24 cellular contexts compared by ENCODE assay signal in the genomic region with DNA sequence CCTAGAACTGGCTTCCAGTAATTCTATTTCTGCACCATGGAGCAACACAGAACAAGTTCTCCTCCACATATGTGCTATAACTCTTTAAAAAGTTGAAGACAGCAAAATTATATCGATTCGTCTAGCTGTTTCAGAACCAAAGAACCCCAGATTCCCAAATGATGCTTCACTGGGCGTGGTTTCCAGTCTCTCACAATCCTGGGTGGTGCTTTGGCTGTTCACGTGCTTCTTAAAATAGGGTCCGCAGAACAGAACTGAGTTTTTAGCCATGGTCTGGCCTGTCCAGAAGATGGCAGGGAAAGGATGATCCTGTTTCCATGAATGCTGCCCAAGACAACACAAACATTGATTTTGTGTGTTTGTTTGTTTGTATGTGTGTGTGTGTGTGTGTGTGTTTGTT. TPM values are rescaled to one million over a fixed set of nuclear protein-coding genes. Genes with fewer than 3 reads are reported as not detected.
"Had no signal": no experiment of that assay in that cellular context is flagged by ENCODE, and none has a peak within 500 bp of the region (broad histone marks: within the 10 kb centered on the region; RNA-seq: fewer than 3 reads in every experiment).

No MANE protein-coding gene starts in this region.

- H3K4me1 Mint-ChIP-seq: activated CD4-positive, alpha-beta memory T cell treated with anti-CD3 and anti-CD28 coated beads, Interleukin-2, amount 10 ng/mL, durations not matched to agents 7 days and 5 days; activated CD4-positive, alpha-beta T cell treated with anti-CD3 and anti-CD28 coated beads for 36 hours; activated naive CD4-positive, alpha-beta T cell treated with anti-CD3 and anti-CD28 coated beads, Interleukin-2, amount 10 ng/mL, durations not matched to agents 7 days and 5 days; activated naive CD8-positive, alpha-beta T cell treated with anti-CD3 and anti-CD28 coated beads for 36 hours; activated T-helper 17 cell treated with anti-CD3 and anti-CD28 coated beads, Interleukin-2, amount 50 U/mL, for 72 hours; T-cell had no signal

- H3K36me3 ChIP-seq: brain microvascular endothelial cell, cardiac muscle cell, WERI-Rb-1 had no signal

- H3K36me3 Mint-ChIP-seq: activated naive CD4-positive, alpha-beta T cell treated with anti-CD3 and anti-CD28 coated beads, Interleukin-2, amount 10 ng/mL, durations not matched to agents 7 days and 5 days; activated naive CD8-positive, alpha-beta T cell treated with anti-CD3 and anti-CD28 coated beads for 36 hours; T-cell had no signal

- H3K4me3 Mint-ChIP-seq: activated CD4-positive, alpha-beta memory T cell treated with anti-CD3 and anti-CD28 coated beads, Interleukin-2, amount 10 ng/mL, durations not matched to agents 7 days and 5 days; activated CD4-positive, alpha-beta T cell treated with anti-CD3 and anti-CD28 coated beads for 36 hours; activated naive CD4-positive, alpha-beta T cell treated with anti-CD3 and anti-CD28 coated beads, Interleukin-2, amount 10 ng/mL, durations not matched to agents 7 days and 5 days; activated naive CD8-positive, alpha-beta T cell treated with anti-CD3 and anti-CD28 coated beads for 36 hours; activated T-helper 17 cell treated with anti-CD3 and anti-CD28 coated beads, Interleukin-2, amount 50 U/mL, for 72 hours; T-cell had no signal

- H3K4me3 ChIP-seq: cardiac muscle cell had no signal

- H3K27ac ChIP-seq: brain microvascular endothelial cell, cardiac muscle cell, WERI-Rb-1 had no signal

- DNase-seq: activated CD4-positive, alpha-beta memory T cell treated with anti-CD3 and anti-CD28 coated beads, Interleukin-2, amount 10 ng/mL, durations not matched to agents 7 days and 5 days; activated CD4-positive, alpha-beta T cell treated with anti-CD3 and anti-CD28 coated beads for 36 hours; activated CD4-positive, alpha-beta T cell treated with anti-CD3 and anti-CD28 coated beads, Interleukin-2, amount 50 U/mL, for 1 hour; activated gamma-delta T cell; activated naive CD4-positive, alpha-beta T cell treated with anti-CD3 and anti-CD28 coated beads, Interleukin-2, amount 10 ng/mL, durations not matched to agents 7 days and 5 days; activated naive CD8-positive, alpha-beta T cell treated with anti-CD3 and anti-CD28 coated beads for 36 hours; activated T-cell treated with anti-CD3 and anti-CD28 coated beads for 4 hours; activated T-cell treated with anti-CD3 and anti-CD28 coated beads, Interleukin-2, amount 50 U/mL, for 48 hours; brain microvascular endothelial cell; NCI-H1092; NCI-H1417; NCI-H2029; NCI-H2107; NCI-H2171 treated with DMSO at 0.1 percent for 48 hours; NCI-H226; NCI-H526; NCI-H774; SIG-M5; T-cell; T-helper 2 cell; WERI-Rb-1 had no signal

- H3K9me3 Mint-ChIP-seq: activated CD4-positive, alpha-beta memory T cell treated with anti-CD3 and anti-CD28 coated beads, Interleukin-2, amount 10 ng/mL, durations not matched to agents 7 days and 5 days; activated naive CD4-positive, alpha-beta T cell treated with anti-CD3 and anti-CD28 coated beads, Interleukin-2, amount 10 ng/mL, durations not matched to agents 7 days and 5 days; activated naive CD8-positive, alpha-beta T cell treated with anti-CD3 and anti-CD28 coated beads for 36 hours; activated T-helper 17 cell treated with anti-CD3 and anti-CD28 coated beads, Interleukin-2, amount 50 U/mL, for 72 hours; T-cell had no signal

- H3K27ac Mint-ChIP-seq: activated CD4-positive, alpha-beta memory T cell treated with anti-CD3 and anti-CD28 coated beads, Interleukin-2, amount 10 ng/mL, durations not matched to agents 7 days and 5 days; activated CD4-positive, alpha-beta T cell treated with anti-CD3 and anti-CD28 coated beads for 36 hours; activated naive CD4-positive, alpha-beta T cell treated with anti-CD3 and anti-CD28 coated beads, Interleukin-2, amount 10 ng/mL, durations not matched to agents 7 days and 5 days; activated naive CD8-positive, alpha-beta T cell treated with anti-CD3 and anti-CD28 coated beads for 36 hours; activated T-helper 17 cell treated with anti-CD3 and anti-CD28 coated beads, Interleukin-2, amount 50 U/mL, for 72 hours; T-cell had no signal

- ATAC-seq: activated CD4-positive, alpha-beta T cell treated with anti-CD3 and anti-CD28 coated beads for 36 hours; activated T-helper 17 cell treated with anti-CD3 and anti-CD28 coated beads, Interleukin-2, amount 50 U/mL, for 72 hours; T-cell had no signal

- H3K27me3 Mint-ChIP-seq: activated CD4-positive, alpha-beta T cell treated with anti-CD3 and anti-CD28 coated beads for 36 hours; activated naive CD4-positive, alpha-beta T cell treated with anti-CD3 and anti-CD28 coated beads, Interleukin-2, amount 10 ng/mL, durations not matched to agents 7 days and 5 days; activated naive CD8-positive, alpha-beta T cell treated with anti-CD3 and anti-CD28 coated beads for 36 hours had no signal

- H3K27me3 ChIP-seq: brain microvascular endothelial cell, cardiac muscle cell had no signal

RNA-seq across cellular contexts. Expression of gene PARD3B, which starts 37.6 kb away (rescaled TPM):
- total RNA-seq: OCI-LY7 had no signal
